1 cellular context compared by ENCODE assay signal in genomic region chr4:1307951-1308735, GRCh38.
TF ChIP-seq lines count a peak whose summit lies in the region.

No MANE protein-coding gene starts in this region.

TF ChIP-seq in HepG2, 621 proteins besides CTCF, POLR2A, EP300 and RAD21:
- TF ChIP-seq AGO2 (optimal IDR thresholded peaks at IDR 0.05; ENCODE audit: low read depth, low read length) (peak; percentile 50), ZBTB38 (CRISPR knock-in tag; IDR thresholded peaks at IDR 0.05) (peak; percentile 39; the same call in 1 of the 2 replicates)
- TF ChIP-seq, protein P1, sequence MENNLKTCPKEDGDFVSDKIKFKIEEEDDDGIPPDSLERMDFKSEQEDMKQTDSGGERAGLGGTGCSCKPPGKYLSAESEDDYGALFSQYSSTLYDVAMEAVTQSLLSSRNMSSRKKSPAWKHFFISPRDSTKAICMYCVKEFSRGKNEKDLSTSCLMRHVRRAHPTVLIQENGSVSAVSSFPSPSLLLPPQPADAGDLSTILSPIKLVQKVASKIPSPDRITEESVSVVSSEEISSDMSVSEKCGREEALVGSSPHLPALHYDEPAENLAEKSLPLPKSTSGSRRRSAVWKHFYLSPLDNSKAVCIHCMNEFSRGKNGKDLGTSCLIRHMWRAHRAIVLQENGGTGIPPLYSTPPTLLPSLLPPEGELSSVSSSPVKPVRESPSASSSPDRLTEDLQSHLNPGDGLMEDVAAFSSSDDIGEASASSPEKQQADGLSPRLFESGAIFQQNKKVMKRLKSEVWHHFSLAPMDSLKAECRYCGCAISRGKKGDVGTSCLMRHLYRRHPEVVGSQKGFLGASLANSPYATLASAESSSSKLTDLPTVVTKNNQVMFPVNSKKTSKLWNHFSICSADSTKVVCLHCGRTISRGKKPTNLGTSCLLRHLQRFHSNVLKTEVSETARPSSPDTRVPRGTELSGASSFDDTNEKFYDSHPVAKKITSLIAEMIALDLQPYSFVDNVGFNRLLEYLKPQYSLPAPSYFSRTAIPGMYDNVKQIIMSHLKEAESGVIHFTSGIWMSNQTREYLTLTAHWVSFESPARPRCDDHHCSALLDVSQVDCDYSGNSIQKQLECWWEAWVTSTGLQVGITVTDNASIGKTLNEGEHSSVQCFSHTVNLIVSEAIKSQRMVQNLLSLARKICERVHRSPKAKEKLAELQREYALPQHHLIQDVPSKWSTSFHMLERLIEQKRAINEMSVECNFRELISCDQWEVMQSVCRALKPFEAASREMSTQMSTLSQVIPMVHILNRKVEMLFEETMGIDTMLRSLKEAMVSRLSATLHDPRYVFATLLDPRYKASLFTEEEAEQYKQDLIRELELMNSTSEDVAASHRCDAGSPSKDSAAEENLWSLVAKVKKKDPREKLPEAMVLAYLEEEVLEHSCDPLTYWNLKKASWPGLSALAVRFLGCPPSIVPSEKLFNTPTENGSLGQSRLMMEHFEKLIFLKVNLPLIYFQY (CRISPR knock-in tag; IDR thresholded peaks at IDR 0.05; ENCODE audit: borderline replicate concordance), result no peak
